In genomic region chr5:10600629-10601245, GRCh38 we compare ENCODE assay signal across 8 cellular contexts. TPM values are rescaled to one million over a fixed set of nuclear protein-coding genes. Genes with fewer than 3 reads are reported as not detected.
DNase-seq lines count a peak whose midpoint lies in the region; ATAC-seq and TF ChIP-seq lines count a peak whose summit lies in the region.

No MANE protein-coding gene starts in this region.

- CTCF ChIA-PET in HEK293T (lab: Yijun Ruan, JAX), result interaction anchor here (0.7 to 1.8 kb wide), 2 partner anchors 27 to 103 kb away, joined by 3 to 5 read pairs; no protein-coding TSS in a partner anchor

- DNase-seq in HEK293T (ENCODE audit: extremely low spot score) (no peak), NCI-H446 (lab: John Stamatoyannopoulos, UW) (peak; percentile 87 to 88), esophagus squamous epithelium (lab: John Stamatoyannopoulos, UW) (no peak), epidermal melanocyte (ENCODE audit: insufficient read length, low spot score) (no peak), DMS79 (lab: John Stamatoyannopoulos, UW) (no peak), SHP77 treated with DMSO at 0.1 percent for 48 hours (lab: John Stamatoyannopoulos, UW) (no peak), iPS-NIHi11 (ENCODE audit: low spot score) (no peak)

- H3K4me3 ChIP-seq in esophagus squamous epithelium, result peak overlapping the region in 1 of 4 donors; percentile 40

- peak overlapping the region; percentile 13 to 89 (median 82) for H3K27ac ChIP-seq in esophagus squamous epithelium

- no peak for TF ChIP-seq CTCF in esophagus squamous epithelium (IDR thresholded peaks at IDR 0.05)

- peaks cover 12 to 35% (median 23%) of the 10 kb centered on the region in 3 donors for H3K4me1 ChIP-seq in esophagus squamous epithelium

- H3K9me3 ChIP-seq in esophagus squamous epithelium, result no peaks in the 10 kb centered on the region

- no peaks in the 10 kb centered on the region for H3K36me3 ChIP-seq in esophagus squamous epithelium

- no peak for TF ChIP-seq POLR2A in esophagus squamous epithelium (IDR thresholded peaks at IDR 0.05)

- 55 to 63% methylated on average over 5 of the region's 5 CpGs for WGBS in esophagus squamous epithelium, 2 donors

- intact Hi-C loops in esophagus squamous epithelium (cut with DNase I), result no loop called here

- H3K27me3 ChIP-seq in esophagus squamous epithelium, result peaks cover 0 to 3% (median 0%) of the 10 kb centered on the region in 4 donors

- POLR2A ChIA-PET in HEK293T (lab: Yijun Ruan, JAX), result interaction anchor here (1.2 kb wide), 1 partner anchor 26 kb away, joined by 4 read pairs; no protein-coding TSS in a partner anchor

- peak; percentile 52 for ATAC-seq in GM18861 (IDR thresholded peaks at IDR 0.05; ENCODE audit: unreplicated experiment)

TF ChIP-seq in HEK293T, 16 proteins besides CTCF, POLR2A, EP300 and RAD21:
- TF ChIP-seq, protein P1, sequence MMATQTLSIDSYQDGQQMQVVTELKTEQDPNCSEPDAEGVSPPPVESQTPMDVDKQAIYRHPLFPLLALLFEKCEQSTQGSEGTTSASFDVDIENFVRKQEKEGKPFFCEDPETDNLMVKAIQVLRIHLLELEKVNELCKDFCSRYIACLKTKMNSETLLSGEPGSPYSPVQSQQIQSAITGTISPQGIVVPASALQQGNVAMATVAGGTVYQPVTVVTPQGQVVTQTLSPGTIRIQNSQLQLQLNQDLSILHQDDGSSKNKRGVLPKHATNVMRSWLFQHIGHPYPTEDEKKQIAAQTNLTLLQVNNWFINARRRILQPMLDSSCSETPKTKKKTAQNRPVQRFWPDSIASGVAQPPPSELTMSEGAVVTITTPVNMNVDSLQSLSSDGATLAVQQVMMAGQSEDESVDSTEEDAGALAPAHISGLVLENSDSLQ (IDR thresholded peaks at IDR 0.05), result 0 out of 2 replicates have a peak, but pooled peaks have one; percentile 10
- no peak for TF ChIP-seq FOXK2 (IDR thresholded peaks at IDR 0.05)

RNA-seq across cellular contexts. Expression of gene ANKRD33B, which starts 36.9 kb away (rescaled TPM):
- 1 to 10 TPM in 2 of 4 donors, under 1 TPM in 2; 0.57 to 6.5 (median 1.7) TPM for total RNA-seq in esophagus squamous epithelium

Comparison
In these comparisons a context has a peak if more than half of its experiments do, and no peak if none do; other contexts are left out.
1. DNase-seq: peak in NCI-H446 (2 of 2); none in HEK293T (single experiment), esophagus squamous epithelium (single experiment), epidermal melanocyte (single experiment), DMS79 (single experiment), SHP77 treated with DMSO at 0.1 percent for 48 hours (single experiment) and iPS-NIHi11 (single experiment).